ENCODE assay signal across 1 cellular context in the genomic region with DNA sequence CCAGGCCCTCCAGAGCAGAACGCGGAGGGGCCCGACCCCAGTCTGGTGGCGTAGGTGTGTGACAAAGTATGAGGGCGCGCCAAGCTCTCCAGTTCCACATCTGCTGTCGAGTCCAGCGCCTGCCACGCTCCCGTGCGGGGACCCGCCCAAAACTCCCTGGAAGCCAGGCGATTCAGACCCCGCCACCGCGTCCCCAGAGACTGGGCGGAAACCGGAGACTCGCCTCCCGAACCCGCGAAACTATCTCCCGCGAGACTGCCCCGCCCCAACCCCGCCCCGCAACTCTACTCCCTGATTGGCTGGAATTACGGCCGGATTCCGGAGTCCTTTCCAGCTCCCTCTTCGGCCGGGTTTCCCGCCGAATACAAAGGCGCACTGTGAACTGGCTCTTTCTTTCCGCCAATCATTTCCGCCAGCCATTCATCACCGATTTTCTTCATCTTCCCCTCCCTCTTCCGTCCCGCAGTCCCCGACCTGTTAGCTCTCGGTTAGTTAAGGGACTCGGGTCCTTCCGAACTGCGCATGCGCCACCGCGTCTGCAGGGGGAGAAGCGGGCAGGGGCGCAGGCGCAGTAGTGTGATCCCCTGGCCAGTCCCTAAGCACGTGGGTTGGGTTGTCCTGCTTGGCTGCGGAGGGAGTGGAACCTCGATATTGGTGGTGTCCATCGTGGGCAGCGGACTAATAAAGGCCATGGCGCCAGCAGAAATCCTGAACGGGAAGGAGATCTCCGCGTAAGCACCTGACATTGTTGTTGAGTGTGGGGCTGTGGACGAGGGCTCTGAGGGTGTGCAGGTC.
TF ChIP-seq lines count a peak whose summit lies in the region.

MTHFD1 (plus strand) TSS at position 616 of the 795 bp plus-strand sequence; CDS start at position 691, 75 bp downstream.

TF ChIP-seq in WTC11, 78 proteins besides CTCF, POLR2A, EP300 and RAD21 (continued from another document):
- TF ChIP-seq, protein P1, sequence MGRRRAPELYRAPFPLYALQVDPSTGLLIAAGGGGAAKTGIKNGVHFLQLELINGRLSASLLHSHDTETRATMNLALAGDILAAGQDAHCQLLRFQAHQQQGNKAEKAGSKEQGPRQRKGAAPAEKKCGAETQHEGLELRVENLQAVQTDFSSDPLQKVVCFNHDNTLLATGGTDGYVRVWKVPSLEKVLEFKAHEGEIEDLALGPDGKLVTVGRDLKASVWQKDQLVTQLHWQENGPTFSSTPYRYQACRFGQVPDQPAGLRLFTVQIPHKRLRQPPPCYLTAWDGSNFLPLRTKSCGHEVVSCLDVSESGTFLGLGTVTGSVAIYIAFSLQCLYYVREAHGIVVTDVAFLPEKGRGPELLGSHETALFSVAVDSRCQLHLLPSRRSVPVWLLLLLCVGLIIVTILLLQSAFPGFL (CRISPR knock-in tag; IDR thresholded peaks at IDR 0.05; ENCODE audit: borderline replicate concordance): no peak
- TF ChIP-seq, protein P2, sequence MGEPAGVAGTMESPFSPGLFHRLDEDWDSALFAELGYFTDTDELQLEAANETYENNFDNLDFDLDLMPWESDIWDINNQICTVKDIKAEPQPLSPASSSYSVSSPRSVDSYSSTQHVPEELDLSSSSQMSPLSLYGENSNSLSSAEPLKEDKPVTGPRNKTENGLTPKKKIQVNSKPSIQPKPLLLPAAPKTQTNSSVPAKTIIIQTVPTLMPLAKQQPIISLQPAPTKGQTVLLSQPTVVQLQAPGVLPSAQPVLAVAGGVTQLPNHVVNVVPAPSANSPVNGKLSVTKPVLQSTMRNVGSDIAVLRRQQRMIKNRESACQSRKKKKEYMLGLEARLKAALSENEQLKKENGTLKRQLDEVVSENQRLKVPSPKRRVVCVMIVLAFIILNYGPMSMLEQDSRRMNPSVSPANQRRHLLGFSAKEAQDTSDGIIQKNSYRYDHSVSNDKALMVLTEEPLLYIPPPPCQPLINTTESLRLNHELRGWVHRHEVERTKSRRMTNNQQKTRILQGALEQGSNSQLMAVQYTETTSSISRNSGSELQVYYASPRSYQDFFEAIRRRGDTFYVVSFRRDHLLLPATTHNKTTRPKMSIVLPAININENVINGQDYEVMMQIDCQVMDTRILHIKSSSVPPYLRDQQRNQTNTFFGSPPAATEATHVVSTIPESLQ (CRISPR knock-in tag; IDR thresholded peaks at IDR 0.05): no peak
- TF ChIP-seq FOXK1 (CRISPR knock-in tag; IDR thresholded peaks at IDR 0.05) (peak; percentile 82), ZNF232 (CRISPR knock-in tag; IDR thresholded peaks at IDR 0.05) (peak; percentile 63), GRHL2 (CRISPR knock-in tag; IDR thresholded peaks at IDR 0.05; ENCODE audit: insufficient replicate concordance, severe bottlenecking) (no peak), KAT7 (CRISPR knock-in tag; IDR thresholded peaks at IDR 0.05; ENCODE audit: borderline replicate concordance) (peak; percentile 91; the same call in 1 of the 2 replicates), FOXJ3 (CRISPR knock-in tag; IDR thresholded peaks at IDR 0.05; ENCODE audit: borderline replicate concordance) (no peak), FOXP1 (CRISPR knock-in tag; IDR thresholded peaks at IDR 0.05; ENCODE audit: borderline replicate concordance) (0 out of 2 replicates have a peak, but pooled peaks have one; percentile 57), TEAD4 (CRISPR knock-in tag; IDR thresholded peaks at IDR 0.05) (no peak), ZNF317 (CRISPR knock-in tag; IDR thresholded peaks at IDR 0.05; ENCODE audit: borderline replicate concordance, low read depth) (no peak), SOX15 (CRISPR knock-in tag; IDR thresholded peaks at IDR 0.05) (no peak), MXD4 (CRISPR knock-in tag; IDR thresholded peaks at IDR 0.05; ENCODE audit: borderline replicate concordance) (no peak), USF2 (CRISPR knock-in tag; IDR thresholded peaks at IDR 0.05) (peak; percentile 70), GABPB1 (CRISPR knock-in tag; IDR thresholded peaks at IDR 0.05) (peak; percentile 55)
- TF ChIP-seq, protein P3, sequence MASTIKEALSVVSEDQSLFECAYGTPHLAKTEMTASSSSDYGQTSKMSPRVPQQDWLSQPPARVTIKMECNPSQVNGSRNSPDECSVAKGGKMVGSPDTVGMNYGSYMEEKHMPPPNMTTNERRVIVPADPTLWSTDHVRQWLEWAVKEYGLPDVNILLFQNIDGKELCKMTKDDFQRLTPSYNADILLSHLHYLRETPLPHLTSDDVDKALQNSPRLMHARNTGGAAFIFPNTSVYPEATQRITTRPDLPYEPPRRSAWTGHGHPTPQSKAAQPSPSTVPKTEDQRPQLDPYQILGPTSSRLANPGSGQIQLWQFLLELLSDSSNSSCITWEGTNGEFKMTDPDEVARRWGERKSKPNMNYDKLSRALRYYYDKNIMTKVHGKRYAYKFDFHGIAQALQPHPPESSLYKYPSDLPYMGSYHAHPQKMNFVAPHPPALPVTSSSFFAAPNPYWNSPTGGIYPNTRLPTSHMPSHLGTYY (CRISPR knock-in tag; IDR thresholded peaks at IDR 0.05): no peak
- TF ChIP-seq, protein P4, sequence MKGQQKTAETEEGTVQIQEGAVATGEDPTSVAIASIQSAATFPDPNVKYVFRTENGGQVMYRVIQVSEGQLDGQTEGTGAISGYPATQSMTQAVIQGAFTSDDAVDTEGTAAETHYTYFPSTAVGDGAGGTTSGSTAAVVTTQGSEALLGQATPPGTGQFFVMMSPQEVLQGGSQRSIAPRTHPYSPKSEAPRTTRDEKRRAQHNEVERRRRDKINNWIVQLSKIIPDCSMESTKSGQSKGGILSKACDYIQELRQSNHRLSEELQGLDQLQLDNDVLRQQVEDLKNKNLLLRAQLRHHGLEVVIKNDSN (CRISPR knock-in tag; IDR thresholded peaks at IDR 0.05): peak; percentile 81
- TF ChIP-seq, protein P5, sequence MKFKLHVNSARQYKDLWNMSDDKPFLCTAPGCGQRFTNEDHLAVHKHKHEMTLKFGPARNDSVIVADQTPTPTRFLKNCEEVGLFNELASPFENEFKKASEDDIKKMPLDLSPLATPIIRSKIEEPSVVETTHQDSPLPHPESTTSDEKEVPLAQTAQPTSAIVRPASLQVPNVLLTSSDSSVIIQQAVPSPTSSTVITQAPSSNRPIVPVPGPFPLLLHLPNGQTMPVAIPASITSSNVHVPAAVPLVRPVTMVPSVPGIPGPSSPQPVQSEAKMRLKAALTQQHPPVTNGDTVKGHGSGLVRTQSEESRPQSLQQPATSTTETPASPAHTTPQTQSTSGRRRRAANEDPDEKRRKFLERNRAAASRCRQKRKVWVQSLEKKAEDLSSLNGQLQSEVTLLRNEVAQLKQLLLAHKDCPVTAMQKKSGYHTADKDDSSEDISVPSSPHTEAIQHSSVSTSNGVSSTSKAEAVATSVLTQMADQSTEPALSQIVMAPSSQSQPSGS (CRISPR knock-in tag; IDR thresholded peaks at IDR 0.05; ENCODE audit: borderline replicate concordance, low read depth): no peak
- TF ChIP-seq, protein P6, sequence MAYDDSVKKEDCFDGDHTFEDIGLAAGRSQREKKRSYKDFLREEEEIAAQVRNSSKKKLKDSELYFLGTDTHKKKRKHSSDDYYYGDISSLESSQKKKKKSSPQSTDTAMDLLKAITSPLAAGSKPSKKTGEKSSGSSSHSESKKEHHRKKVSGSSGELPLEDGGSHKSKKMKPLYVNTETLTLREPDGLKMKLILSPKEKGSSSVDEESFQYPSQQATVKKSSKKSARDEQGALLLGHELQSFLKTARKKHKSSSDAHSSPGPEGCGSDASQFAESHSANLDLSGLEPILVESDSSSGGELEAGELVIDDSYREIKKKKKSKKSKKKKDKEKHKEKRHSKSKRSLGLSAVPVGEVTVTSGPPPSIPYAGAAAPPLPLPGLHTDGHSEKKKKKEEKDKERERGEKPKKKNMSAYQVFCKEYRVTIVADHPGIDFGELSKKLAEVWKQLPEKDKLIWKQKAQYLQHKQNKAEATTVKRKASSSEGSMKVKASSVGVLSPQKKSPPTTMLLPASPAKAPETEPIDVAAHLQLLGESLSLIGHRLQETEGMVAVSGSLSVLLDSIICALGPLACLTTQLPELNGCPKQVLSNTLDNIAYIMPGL (CRISPR knock-in tag; IDR thresholded peaks at IDR 0.05): no peak
- TF ChIP-seq, protein P7, sequence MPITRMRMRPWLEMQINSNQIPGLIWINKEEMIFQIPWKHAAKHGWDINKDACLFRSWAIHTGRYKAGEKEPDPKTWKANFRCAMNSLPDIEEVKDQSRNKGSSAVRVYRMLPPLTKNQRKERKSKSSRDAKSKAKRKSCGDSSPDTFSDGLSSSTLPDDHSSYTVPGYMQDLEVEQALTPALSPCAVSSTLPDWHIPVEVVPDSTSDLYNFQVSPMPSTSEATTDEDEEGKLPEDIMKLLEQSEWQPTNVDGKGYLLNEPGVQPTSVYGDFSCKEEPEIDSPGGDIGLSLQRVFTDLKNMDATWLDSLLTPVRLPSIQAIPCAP (CRISPR knock-in tag; IDR thresholded peaks at IDR 0.05): peak; percentile 48; the same call in 1 of the 2 replicates
- TF ChIP-seq, protein P8, sequence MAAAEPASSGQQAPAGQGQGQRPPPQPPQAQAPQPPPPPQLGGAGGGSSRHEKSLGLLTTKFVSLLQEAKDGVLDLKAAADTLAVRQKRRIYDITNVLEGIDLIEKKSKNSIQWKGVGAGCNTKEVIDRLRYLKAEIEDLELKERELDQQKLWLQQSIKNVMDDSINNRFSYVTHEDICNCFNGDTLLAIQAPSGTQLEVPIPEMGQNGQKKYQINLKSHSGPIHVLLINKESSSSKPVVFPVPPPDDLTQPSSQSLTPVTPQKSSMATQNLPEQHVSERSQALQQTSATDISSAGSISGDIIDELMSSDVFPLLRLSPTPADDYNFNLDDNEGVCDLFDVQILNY (CRISPR knock-in tag; IDR thresholded peaks at IDR 0.05): peak; percentile 78; the same call in 1 of the 2 replicates
